In the genomic region with DNA sequence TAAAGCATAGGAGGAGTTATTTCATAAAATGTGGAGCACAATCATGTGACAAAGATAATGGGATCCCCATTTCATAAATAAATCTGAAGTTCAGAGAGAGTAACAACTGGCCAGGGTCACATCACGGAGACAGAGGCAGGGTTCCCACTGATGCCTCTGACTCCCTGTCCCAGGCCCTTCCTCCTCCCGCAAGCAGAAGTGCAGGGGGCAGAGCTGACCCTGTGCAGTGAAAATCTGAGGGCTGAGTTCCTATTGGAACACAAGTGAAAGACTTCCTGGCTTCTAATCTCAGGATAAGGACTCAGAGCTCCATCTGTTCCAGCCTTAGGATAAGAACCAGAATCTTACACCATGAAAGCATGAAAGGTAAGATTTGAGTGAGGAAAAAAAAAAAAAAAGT, we compare ENCODE assay signal across 1 cellular context.
TF ChIP-seq lines count a peak whose summit lies in the region.

No MANE protein-coding gene starts in this region.

TF ChIP-seq in GM23338, 12 proteins besides CTCF, POLR2A, EP300 and RAD21:
- TF ChIP-seq ETS1 (IDR thresholded peaks at IDR 0.05) (no peak), NANOG (IDR thresholded peaks at IDR 0.05; ENCODE audit: borderline replicate concordance) (no peak), JUNB (IDR thresholded peaks at IDR 0.05; ENCODE audit: unreplicated experiment) (no peak), STAT1 (IDR thresholded peaks at IDR 0.05; ENCODE audit: unreplicated experiment) (no peak), CREB1 (CRISPR knock-in tag; IDR thresholded peaks at IDR 0.05; ENCODE audit: low read depth) (no peak), EZH2 (IDR thresholded peaks at IDR 0.05; ENCODE audit: low read depth, unreplicated experiment) (no peak), POLR2AphosphoS5 (IDR thresholded peaks at IDR 0.05; ENCODE audit: low read depth) (no peak), REST (IDR thresholded peaks at IDR 0.05; ENCODE audit: unreplicated experiment) (no peak), ZNF331 (CRISPR knock-in tag; IDR thresholded peaks at IDR 0.05; ENCODE audit: low read depth) (no peak), EZH2phosphoT487 (IDR thresholded peaks at IDR 0.05; ENCODE audit: unreplicated experiment) (no peak), ZNF114 (CRISPR knock-in tag; IDR thresholded peaks at IDR 0.05) (no peak)
- TF ChIP-seq, protein P1, sequence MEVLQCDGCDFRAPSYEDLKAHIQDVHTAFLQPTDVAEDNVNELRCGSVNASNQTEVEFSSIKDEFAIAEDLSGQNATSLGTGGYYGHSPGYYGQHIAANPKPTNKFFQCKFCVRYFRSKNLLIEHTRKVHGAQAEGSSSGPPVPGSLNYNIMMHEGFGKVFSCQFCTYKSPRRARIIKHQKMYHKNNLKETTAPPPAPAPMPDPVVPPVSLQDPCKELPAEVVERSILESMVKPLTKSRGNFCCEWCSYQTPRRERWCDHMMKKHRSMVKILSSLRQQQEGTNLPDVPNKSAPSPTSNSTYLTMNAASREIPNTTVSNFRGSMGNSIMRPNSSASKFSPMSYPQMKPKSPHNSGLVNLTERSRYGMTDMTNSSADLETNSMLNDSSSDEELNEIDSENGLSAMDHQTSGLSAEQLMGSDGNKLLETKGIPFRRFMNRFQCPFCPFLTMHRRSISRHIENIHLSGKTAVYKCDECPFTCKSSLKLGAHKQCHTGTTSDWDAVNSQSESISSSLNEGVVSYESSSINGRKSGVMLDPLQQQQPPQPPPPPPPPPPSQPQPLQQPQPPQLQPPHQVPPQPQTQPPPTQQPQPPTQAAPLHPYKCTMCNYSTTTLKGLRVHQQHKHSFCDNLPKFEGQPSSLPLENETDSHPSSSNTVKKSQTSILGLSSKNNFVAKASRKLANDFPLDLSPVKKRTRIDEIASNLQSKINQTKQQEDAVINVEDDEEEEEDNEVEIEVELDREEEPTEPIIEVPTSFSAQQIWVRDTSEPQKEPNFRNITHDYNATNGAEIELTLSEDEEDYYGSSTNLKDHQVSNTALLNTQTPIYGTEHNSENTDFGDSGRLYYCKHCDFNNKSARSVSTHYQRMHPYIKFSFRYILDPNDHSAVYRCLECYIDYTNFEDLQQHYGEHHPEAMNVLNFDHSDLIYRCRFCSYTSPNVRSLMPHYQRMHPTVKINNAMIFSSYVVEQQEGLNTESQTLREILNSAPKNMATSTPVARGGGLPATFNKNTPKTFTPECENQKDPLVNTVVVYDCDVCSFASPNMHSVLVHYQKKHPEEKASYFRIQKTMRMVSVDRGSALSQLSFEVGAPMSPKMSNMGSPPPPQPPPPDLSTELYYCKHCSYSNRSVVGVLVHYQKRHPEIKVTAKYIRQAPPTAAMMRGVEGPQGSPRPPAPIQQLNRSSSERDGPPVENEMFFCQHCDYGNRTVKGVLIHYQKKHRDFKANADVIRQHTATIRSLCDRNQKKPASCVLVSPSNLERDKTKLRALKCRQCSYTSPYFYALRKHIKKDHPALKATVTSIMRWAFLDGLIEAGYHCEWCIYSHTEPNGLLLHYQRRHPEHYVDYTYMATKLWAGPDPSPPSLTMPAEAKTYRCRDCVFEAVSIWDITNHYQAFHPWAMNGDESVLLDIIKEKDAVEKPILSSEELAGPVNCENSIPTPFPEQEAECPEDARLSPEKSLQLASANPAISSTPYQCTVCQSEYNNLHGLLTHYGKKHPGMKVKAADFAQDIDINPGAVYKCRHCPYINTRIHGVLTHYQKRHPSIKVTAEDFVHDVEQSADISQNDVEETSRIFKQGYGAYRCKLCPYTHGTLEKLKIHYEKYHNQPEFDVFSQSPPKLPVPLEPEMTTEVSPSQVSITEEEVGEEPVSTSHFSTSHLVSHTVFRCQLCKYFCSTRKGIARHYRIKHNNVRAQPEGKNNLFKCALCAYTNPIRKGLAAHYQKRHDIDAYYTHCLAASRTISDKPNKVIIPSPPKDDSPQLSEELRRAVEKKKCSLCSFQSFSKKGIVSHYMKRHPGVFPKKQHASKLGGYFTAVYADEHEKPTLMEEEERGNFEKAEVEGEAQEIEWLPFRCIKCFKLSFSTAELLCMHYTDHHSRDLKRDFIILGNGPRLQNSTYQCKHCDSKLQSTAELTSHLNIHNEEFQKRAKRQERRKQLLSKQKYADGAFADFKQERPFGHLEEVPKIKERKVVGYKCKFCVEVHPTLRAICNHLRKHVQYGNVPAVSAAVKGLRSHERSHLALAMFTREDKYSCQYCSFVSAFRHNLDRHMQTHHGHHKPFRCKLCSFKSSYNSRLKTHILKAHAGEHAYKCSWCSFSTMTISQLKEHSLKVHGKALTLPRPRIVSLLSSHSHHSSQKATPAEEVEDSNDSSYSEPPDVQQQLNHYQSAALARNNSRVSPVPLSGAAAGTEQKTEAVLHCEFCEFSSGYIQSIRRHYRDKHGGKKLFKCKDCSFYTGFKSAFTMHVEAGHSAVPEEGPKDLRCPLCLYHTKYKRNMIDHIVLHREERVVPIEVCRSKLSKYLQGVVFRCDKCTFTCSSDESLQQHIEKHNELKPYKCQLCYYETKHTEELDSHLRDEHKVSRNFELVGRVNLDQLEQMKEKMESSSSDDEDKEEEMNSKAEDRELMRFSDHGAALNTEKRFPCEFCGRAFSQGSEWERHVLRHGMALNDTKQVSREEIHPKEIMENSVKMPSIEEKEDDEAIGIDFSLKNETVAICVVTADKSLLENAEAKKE (CRISPR knock-in tag; IDR thresholded peaks at IDR 0.05) = no peak
TF ChIP-seq in GM23338: peak in this region for 0.
